ENCODE assay signal across 8 cellular contexts in the genomic region with DNA sequence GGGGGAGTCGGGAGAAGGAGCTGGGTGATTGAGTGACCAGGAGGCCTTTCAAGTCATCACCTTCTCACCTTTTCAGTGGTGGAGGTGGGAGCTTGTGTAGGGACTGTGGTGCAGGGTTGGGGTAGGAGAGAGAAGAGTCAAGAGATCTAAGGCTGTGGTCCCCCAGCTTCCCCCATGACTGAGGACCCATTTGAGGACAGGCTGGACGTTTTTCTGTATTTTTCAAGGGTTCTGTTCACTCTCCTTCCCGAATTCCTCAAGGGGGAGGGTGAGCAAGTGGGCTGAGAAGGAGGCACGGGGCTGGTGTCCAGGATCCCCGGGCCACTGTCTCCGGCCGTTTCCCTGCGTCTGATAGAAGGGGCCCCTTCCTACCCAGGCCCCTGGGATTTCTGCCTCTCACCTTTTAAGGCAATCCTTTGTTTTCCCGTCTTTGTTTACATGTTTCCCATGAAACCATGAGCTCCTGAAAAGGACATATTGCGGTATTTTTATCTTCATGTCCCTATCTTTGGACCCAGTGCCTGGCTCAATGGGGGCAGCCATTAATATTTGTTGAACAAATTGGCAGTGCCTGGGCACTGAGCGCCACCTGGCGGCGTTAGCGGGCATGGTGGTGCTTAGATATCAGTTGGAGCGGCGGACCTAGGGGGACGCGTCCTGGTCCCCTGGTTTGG. TPM values are rescaled to one million over a fixed set of nuclear protein-coding genes. Genes with fewer than 3 reads are reported as not detected.
DNase-seq lines count a peak whose midpoint lies in the region; ATAC-seq and TF ChIP-seq lines count a peak whose summit lies in the region.

No MANE protein-coding gene starts in this region.

- H3K9me3 ChIP-seq in endodermal cell (ENCODE audit: control insufficient read depth, low read length) = no peaks in the 10 kb centered on the region

- DNase-seq in Ammon's horn (ENCODE audit: low spot score) (peak; percentile 88), H4 (ENCODE audit: low spot score) (peak; percentile 70), NCI-H748 treated with DMSO at 0.1 percent for 48 hours (lab: John Stamatoyannopoulos, UW) (peak; percentile 7), endodermal cell (peak; percentile 94), mucosa of gallbladder (ENCODE audit: low spot score) (peak; percentile 80)
- DNase-seq in activated CD8-positive, alpha-beta memory T cell treated with anti-CD3 and anti-CD28 coated beads for 48 hours (ENCODE audit: low read depth in 2 of 3, low spot score in 2 of 3) = peak in 2 of 3 experiments; percentile 38 to 60
- peak; percentile 38 to 51 for DNase-seq in stimulated activated CD8-positive, alpha-beta memory T cell treated with anti-CD3 and anti-CD28 coated beads, Interleukin-7, amount 100 ng/mL, for 1 hour (ENCODE audit: low read depth in 2 of 2)

- peak; percentile 97 for TF ChIP-seq CTCF in endodermal cell (conservative IDR thresholded peaks at IDR 0.05)

- no peaks in the 10 kb centered on the region for H3K36me3 ChIP-seq in endodermal cell (ENCODE audit: control insufficient read depth, insufficient read depth, low read length)

- peaks cover 8% of the 10 kb centered on the region for H3K4me1 ChIP-seq in endodermal cell (ENCODE audit: control insufficient read depth, insufficient read depth, low read length)

- no peak overlapping the region for H3K4me3 ChIP-seq in endodermal cell (ENCODE audit: low read length)

- H3K27ac Mint-ChIP-seq in endodermal cell = peak overlapping the region; percentile 19

- H3K4me1 Mint-ChIP-seq in endodermal cell = peaks cover 15% of the 10 kb centered on the region

- H3K9ac ChIP-seq in endodermal cell (ENCODE audit: extremely low read depth, low read length, poor library complexity, severe bottlenecking) = no peak overlapping the region

- no peak overlapping the region for H3K27ac ChIP-seq in endodermal cell (ENCODE audit: low read depth, low read length)

- H3K4me3 Mint-ChIP-seq in endodermal cell = no peak overlapping the region

- peaks cover 18% of the 10 kb centered on the region for H3K27me3 ChIP-seq in endodermal cell (ENCODE audit: control insufficient read depth, insufficient read depth, low read length, poor library complexity, severe bottlenecking)

- no peak for ATAC-seq in GM21529 (IDR thresholded peaks at IDR 0.05; ENCODE audit: unreplicated experiment)

- no peaks in the 10 kb centered on the region for H3K9me3 Mint-ChIP-seq in endodermal cell

- 44 to 57% methylated on average over 10 to 18 of the region's 18 CpGs for WGBS in endodermal cell (ENCODE audit: insufficient coverage in 1 of 2, insufficient read length in 1 of 2), 2 experiments

- peaks cover 36% of the 10 kb centered on the region for H3K27me3 Mint-ChIP-seq in endodermal cell (ENCODE audit: insufficient read depth)

- H3K36me3 Mint-ChIP-seq in endodermal cell (ENCODE audit: low read depth) = no peaks in the 10 kb centered on the region

RNA-seq across cellular contexts. Expression of gene CD300A, which starts 9.2 kb away (rescaled TPM):
- total RNA-seq in H4 (2014; rRNA removed; shearing (Covaris generic)) = not detected in 2 replicates
- not detected for total RNA-seq in endodermal cell
- not detected for polyA plus RNA-seq in endodermal cell (2013, experiment 1 of 2)
- polyA plus RNA-seq in endodermal cell (2013, experiment 2 of 2) = not detected
- 15.2 TPM for total RNA-seq in mucosa of gallbladder

RNA-seq across cellular contexts. Expression of gene GPRC5C, which starts 25.4 kb away (rescaled TPM):
- total RNA-seq in H4 (2014; rRNA removed; shearing (Covaris generic)) = 63.4 and 78.9 TPM in 2 replicates
- total RNA-seq in endodermal cell (10 to 100 TPM; 57.0 to 73.4 TPM), mucosa of gallbladder (148 TPM)
- 24.5 TPM for polyA plus RNA-seq in endodermal cell (2013, experiment 1 of 2)
- 23.3 TPM for polyA plus RNA-seq in endodermal cell (2013, experiment 2 of 2)

Comparison
In these comparisons a context has a peak if more than half of its experiments do, and no peak if none do; other contexts are left out.
1. DNase-seq: peak in every context shown above with its lines; median percentile 94 in endodermal cell; 88 in Ammon's horn; 80 in mucosa of gallbladder; 70 in H4; 49 in activated CD8-positive, alpha-beta memory T cell treated with anti-CD3 and anti-CD28 coated beads for 48 hours; 44 in stimulated activated CD8-positive, alpha-beta memory T cell treated with anti-CD3 and anti-CD28 coated beads, Interleukin-7, amount 100 ng/mL, for 1 hour; 7 in NCI-H748 treated with DMSO at 0.1 percent for 48 hours.
2. RNA of gene CD300A, which starts 9.2 kb away (total RNA-seq): 15.2 TPM in mucosa of gallbladder (single experiment); not detected in endodermal cell and not detected in H4; every median in the first group is over 10 times any median in the second.